8 cellular contexts compared by ENCODE assay signal in genomic region chr4:140851032-140851636, GRCh38.
A peak's percentile ranks its signal among the peaks of the same experiment; 100 is the strongest.
DNase-seq lines count a peak whose midpoint lies in the region; ATAC-seq and TF ChIP-seq lines count a peak whose summit lies in the region.

No MANE protein-coding gene starts in this region.

- H3K27me3 Mint-ChIP-seq in activated CD4-positive, alpha-beta memory T cell treated with anti-CD3 and anti-CD28 coated beads for 36 hours, result peaks cover 25% of the 10 kb centered on the region

- no peak overlapping the region for H3K27ac Mint-ChIP-seq in activated CD4-positive, alpha-beta memory T cell treated with anti-CD3 and anti-CD28 coated beads for 36 hours

- CTCF ChIA-PET in activated CD4-positive, alpha-beta memory T cell treated with anti-CD3 and anti-CD28 coated beads for 36 hours (lab: Charles Lee), result interaction anchor here (0.9 to 1.7 kb wide), 4 partner anchors 42 to 521 kb away, joined by 3 to 7 read pairs (median 4); partner anchors contain the start of gene SCOC

- ATAC-seq in HG02938 (IDR thresholded peaks at IDR 0.05; ENCODE audit: unreplicated experiment), result peak; percentile 71
- no peak for ATAC-seq in HG02840 (IDR thresholded peaks at IDR 0.05; ENCODE audit: low FRiP score, unreplicated experiment)

- intact Hi-C loops in activated CD4-positive, alpha-beta memory T cell treated with anti-CD3 and anti-CD28 coated beads for 36 hours (cut with micrococcal nuclease), result loop anchor here (2.0 to 5.0 kb wide), 2 partner anchors 329 to 490 kb away; partner anchors contain the start of gene ELMOD2

- no peaks in the 10 kb centered on the region for H3K4me1 ChIP-seq in cardiac muscle cell (ENCODE audit: low read depth)

- TF ChIP-seq CTCF in GM13976 (IDR thresholded peaks at IDR 0.05; ENCODE audit: borderline replicate concordance, control extremely low read depth, extremely low read depth, insufficient read depth, missing control alignments) (peak; percentile 65), cardiac muscle cell (IDR thresholded peaks at IDR 0.05; ENCODE audit: low read depth, low read length) (peak; percentile 72)

- H3K27ac ChIP-seq in cardiac muscle cell, result no peak overlapping the region

- H3K4me3 Mint-ChIP-seq in activated CD4-positive, alpha-beta memory T cell treated with anti-CD3 and anti-CD28 coated beads for 36 hours, result no peak overlapping the region

- DNase-seq in AG20443 (ENCODE audit: low spot score), result peak; percentile 80
- DNase-seq in GM13976 (ENCODE audit: low spot score), result peak; percentile 55
- peak; percentile 46 for DNase-seq in NCI-H2029 treated with DMSO at 0.1 percent for 48 hours (lab: John Stamatoyannopoulos, UW)
- DNase-seq in activated CD4-positive, alpha-beta memory T cell treated with anti-CD3 and anti-CD28 coated beads for 36 hours, result peak; percentile 16
- peak; percentile 73 to 78 for DNase-seq in cardiac muscle cell (ENCODE audit: low read depth in 1 of 2, low spot score in 1 of 2)
- peak; percentile 47 for DNase-seq in putamen (ENCODE audit: low spot score)

- H3K36me3 ChIP-seq in cardiac muscle cell, result no peaks in the 10 kb centered on the region

- no peaks in the 10 kb centered on the region for H3K4me1 Mint-ChIP-seq in activated CD4-positive, alpha-beta memory T cell treated with anti-CD3 and anti-CD28 coated beads for 36 hours (ENCODE audit: low read depth)

- in situ Hi-C loops in GM13976 (cut with MboI; ENCODE audit: low sequenced_read_pairs, unreplicated experiment), result loop anchor here (10.0 kb wide), 1 partner anchor 236 kb away; no protein-coding TSS in a partner anchor

- no peaks in the 10 kb centered on the region for H3K9me3 Mint-ChIP-seq in activated CD4-positive, alpha-beta memory T cell treated with anti-CD3 and anti-CD28 coated beads for 36 hours

- no peaks in the 10 kb centered on the region for H3K36me3 Mint-ChIP-seq in activated CD4-positive, alpha-beta memory T cell treated with anti-CD3 and anti-CD28 coated beads for 36 hours

- H3K4me3 ChIP-seq in cardiac muscle cell, result no peak overlapping the region

- H3K9me3 ChIP-seq in cardiac muscle cell (ENCODE audit: low read depth), result no peaks in the 10 kb centered on the region

- POLR2A ChIA-PET in activated CD4-positive, alpha-beta memory T cell treated with anti-CD3 and anti-CD28 coated beads for 36 hours (lab: Charles Lee), result interaction anchor here (0.6 kb wide), 1 partner anchor 822 kb away, joined by 3 read pairs; no protein-coding TSS in a partner anchor

- H3K27me3 ChIP-seq in cardiac muscle cell, result no peaks in the 10 kb centered on the region

Comparison
In these comparisons a context has a peak if more than half of its experiments do, and no peak if none do; other contexts are left out.
1. DNase-seq: peak in every context shown above with its lines; median percentile 80 in AG20443; 76 in cardiac muscle cell; 55 in GM13976; 47 in putamen; 46 in NCI-H2029 treated with DMSO at 0.1 percent for 48 hours; 16 in activated CD4-positive, alpha-beta memory T cell treated with anti-CD3 and anti-CD28 coated beads for 36 hours.